37 cellular contexts compared by ENCODE assay signal in the genomic region with DNA sequence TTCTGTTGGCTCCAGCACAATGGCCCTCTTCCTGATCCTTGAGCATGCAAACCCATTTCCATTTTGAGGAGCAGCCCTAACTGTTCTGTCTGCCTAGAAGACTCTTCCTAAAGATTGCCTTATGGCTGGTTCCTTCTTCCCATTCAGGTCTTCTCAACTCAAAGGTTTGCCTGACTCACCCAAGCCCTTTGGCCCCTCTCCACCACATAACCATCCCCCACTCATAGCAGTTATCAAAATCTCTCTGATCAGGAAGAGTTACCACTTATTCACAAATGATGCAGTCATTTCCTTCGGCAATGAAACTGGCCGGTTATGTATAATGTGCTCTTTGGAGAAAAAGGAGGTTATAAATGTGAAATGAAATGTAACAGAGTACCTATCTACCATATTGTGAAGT. TPM values are rescaled to one million over a fixed set of nuclear protein-coding genes. Genes with fewer than 3 reads are reported as not detected.
DNase-seq lines count a peak whose midpoint lies in the region; ATAC-seq, FAIRE-seq and TF ChIP-seq lines count a peak whose summit lies in the region.
"Had no signal": no experiment of that assay in that cellular context is flagged by ENCODE, and none has a peak within 500 bp of the region (broad histone marks: within the 10 kb centered on the region; RNA-seq: fewer than 3 reads in every experiment).

No MANE protein-coding gene starts in this region.

- intact Hi-C loops in PC-3 (cut with micrococcal nuclease) (no loop called here), endothelial cell of umbilical vein (cut with micrococcal nuclease) (no loop called here)

- H4K20me1 ChIP-seq in PC-3 (ENCODE audit: low read length): no peaks in the 10 kb centered on the region
- no peaks in the 10 kb centered on the region for H4K20me1 ChIP-seq in endothelial cell of umbilical vein (replicated peaks; ENCODE audit: control insufficient read depth, extremely low read depth, insufficient read depth, low read length)
- H4K20me1 ChIP-seq: BLaER1; BLaER1 treated with 17β-estradiol and CSF1 and Interleukin-3, amounts not matched to agents 10 nM and 100 nM had no signal

- H3K27me3 Mint-ChIP-seq in activated T-helper 17 cell treated with anti-CD3 and anti-CD28 coated beads, Interleukin-2, amount 50 U/mL, for 72 hours: peaks cover 49% of the 10 kb centered on the region

- no peak for TF ChIP-seq POLR2A in endothelial cell of umbilical vein (IDR thresholded peaks at IDR 0.05; ENCODE audit: low read depth, low read length)

- POLR2A ChIA-PET in PC-3 (lab: Charles Lee; ENCODE audit: unreplicated experiment) (no interaction called here), endothelial cell of umbilical vein (lab: Charles Lee) (no interaction called here)

- no peaks in the 10 kb centered on the region for H3K9me3 ChIP-seq in PC-3 (ENCODE audit: low read length)
- H3K9me3 ChIP-seq in endothelial cell of umbilical vein (replicated peaks; ENCODE audit: control insufficient read depth, insufficient read depth, low read length): no peaks in the 10 kb centered on the region
- H3K9me3 ChIP-seq: A549; BE2C; BLaER1; BLaER1 treated with 17β-estradiol and CSF1 and Interleukin-3, amounts not matched to agents 10 nM and 100 nM; Caco-2 had no signal

- H3K36me3 Mint-ChIP-seq in activated T-helper 17 cell treated with anti-CD3 and anti-CD28 coated beads, Interleukin-2, amount 50 U/mL, for 72 hours (ENCODE audit: low read depth): no peaks in the 10 kb centered on the region
- H3K36me3 Mint-ChIP-seq: CD14-positive monocyte; CD4-positive, alpha-beta memory T cell; CD4-positive, CD25-positive, alpha-beta regulatory T cell; CD8-positive, alpha-beta memory T cell; CD8-positive, alpha-beta T cell had no signal

- no peak overlapping the region for H3K4me3 Mint-ChIP-seq in activated T-helper 17 cell treated with anti-CD3 and anti-CD28 coated beads, Interleukin-2, amount 50 U/mL, for 72 hours
- H3K4me3 Mint-ChIP-seq: B cell; CD4-positive, alpha-beta memory T cell; CD4-positive, alpha-beta T cell; CD4-positive, CD25-positive, alpha-beta regulatory T cell; CD8-positive, alpha-beta memory T cell; CD8-positive, alpha-beta T cell had no signal

- H2AFZ ChIP-seq in PC-3 (ENCODE audit: low read length) (no peak overlapping the region), endothelial cell of umbilical vein (ENCODE audit: low read depth, low read length) (no peak overlapping the region)

- FAIRE-seq in endothelial cell of umbilical vein (lab: Jason Lieb, UNC): no peak
- FAIRE-seq: A204.1, A549, D721Med had no signal

- BruUV-seq in PC-3 (replicated peaks; lab: Mats Ljungman, UMichigan) (no TSS peak), endothelial cell of umbilical vein (replicated peaks; lab: Mats Ljungman, UMichigan) (no TSS peak)

- H3K4me3 ChIP-seq in PC-3 (ENCODE audit: low read length) (no peak overlapping the region), endothelial cell of umbilical vein (replicated peaks in 1 of 3; ENCODE audit: insufficient read depth in 1 of 3, low read depth in 1 of 3, low read length in 3 of 3) (no peak overlapping the region)
- H3K4me3 ChIP-seq: A549; BLaER1; BLaER1 treated with 17β-estradiol and CSF1 and Interleukin-3, amounts not matched to agents 10 nM and 100 nM had no signal

- no peak overlapping the region for H3K27ac Mint-ChIP-seq in activated T-helper 17 cell treated with anti-CD3 and anti-CD28 coated beads, Interleukin-2, amount 50 U/mL, for 72 hours
- H3K27ac Mint-ChIP-seq: B cell; CD14-positive monocyte; CD4-positive, alpha-beta memory T cell; CD4-positive, alpha-beta T cell; CD4-positive, CD25-positive, alpha-beta regulatory T cell; CD8-positive, alpha-beta memory T cell; CD8-positive, alpha-beta T cell had no signal

- H3K9me1 ChIP-seq in endothelial cell of umbilical vein (replicated peaks; ENCODE audit: control insufficient read depth, extremely low read depth, insufficient read depth, low read length): no peaks in the 10 kb centered on the region

- H3K79me2 ChIP-seq in PC-3 (ENCODE audit: low read length) (no peaks in the 10 kb centered on the region), endothelial cell of umbilical vein (ENCODE audit: control insufficient read depth, insufficient read depth, low read length) (no peaks in the 10 kb centered on the region)

- dilution Hi-C loops in endothelial cell of umbilical vein (cut with MboI; ENCODE audit: extremely low pct_ligation_motif_present, low sequenced_read_pairs): no loop called here

- H3K27me3 ChIP-seq in PC-3 (ENCODE audit: low read length): peaks cover 25% of the 10 kb centered on the region; the same call in 1 of the 2 replicates
- peaks cover 20 to 26% of the 10 kb centered on the region in 2 experiments for H3K27me3 ChIP-seq in endothelial cell of umbilical vein (ENCODE audit: control insufficient read depth in 2 of 2, insufficient read depth in 2 of 2, low read length in 2 of 2)
- H3K27me3 ChIP-seq: BLaER1; BLaER1 treated with 17β-estradiol and CSF1 and Interleukin-3, amounts not matched to agents 10 nM and 100 nM had no signal

- no peak for ATAC-seq in PC-3
- no peak for ATAC-seq in HG03139 (IDR thresholded peaks at IDR 0.05; ENCODE audit: unreplicated experiment)
- no peak for ATAC-seq in activated T-helper 17 cell treated with anti-CD3 and anti-CD28 coated beads, Interleukin-2, amount 50 U/mL, for 72 hours (replicated peaks)
- ATAC-seq: A549; CD8-positive, alpha-beta T cell had no signal

- H3K9me3 Mint-ChIP-seq in activated T-helper 17 cell treated with anti-CD3 and anti-CD28 coated beads, Interleukin-2, amount 50 U/mL, for 72 hours: no peaks in the 10 kb centered on the region
- H3K9me3 Mint-ChIP-seq: CD4-positive, alpha-beta T cell; CD8-positive, alpha-beta T cell had no signal

- H3K27ac ChIP-seq in PC-3 (ENCODE audit: low read length) (no peak overlapping the region), endothelial cell of umbilical vein (ENCODE audit: insufficient read depth, low read depth, low read length) (no peak overlapping the region)
- H3K27ac ChIP-seq: 22Rv1; A549; BLaER1; BLaER1 treated with 17β-estradiol and CSF1 and Interleukin-3, amounts not matched to agents 10 nM and 100 nM; C4-2B had no signal

- H3K9me2 ChIP-seq in PC-3 (replicated peaks; ENCODE audit: low read length): no peaks in the 10 kb centered on the region

- H3K36me3 ChIP-seq in PC-3 (ENCODE audit: low read depth, low read length) (no peaks in the 10 kb centered on the region), endothelial cell of umbilical vein (ENCODE audit: control insufficient read depth in 2 of 2, extremely low read depth in 1 of 2, insufficient read depth in 2 of 2, low read length in 2 of 2) (no peaks in the 10 kb centered on the region)
- H3K36me3 ChIP-seq: BE2C; BLaER1; BLaER1 treated with 17β-estradiol and CSF1 and Interleukin-3, amounts not matched to agents 10 nM and 100 nM had no signal

- H3K4me2 ChIP-seq in PC-3 (ENCODE audit: low read length): no peak overlapping the region
- H3K4me2 ChIP-seq in endothelial cell of umbilical vein (ENCODE audit: insufficient read depth, low read length): no peak overlapping the region
- H3K4me2 ChIP-seq: A549; BLaER1; BLaER1 treated with 17β-estradiol and CSF1 and Interleukin-3, amounts not matched to agents 10 nM and 100 nM had no signal

- CTCF ChIA-PET in PC-3 (lab: Charles Lee) (no interaction called here), endothelial cell of umbilical vein (lab: Charles Lee) (no interaction called here)

- peak; percentile 6 for DNase-seq in Daoy (ENCODE audit: low read depth)
- peak; percentile 54 for DNase-seq in HT1080 (ENCODE audit: low read depth)
- DNase-seq in PC-3: peak; percentile 51
- DNase-seq in endothelial cell of umbilical vein (ENCODE audit: low read depth, low spot score): no peak
- no peak for DNase-seq in mesenteric fat pad (ENCODE audit: low spot score)
- no peak for DNase-seq in activated CD4-positive, alpha-beta T cell treated with anti-CD3 and anti-CD28 coated beads, Interleukin-2, amount 50 U/mL, for 48 hours
- DNase-seq: 8988T; ACHN; AML-193; BE2C; C1 segment of cervical spinal cord; Caco-2; Calu3; CD4-positive, alpha-beta memory T cell; CD4-positive, alpha-beta T cell; CD4-positive, CD25-positive, alpha-beta regulatory T cell; CD8-positive, alpha-beta memory T cell; CD8-positive, alpha-beta T cell; COR-L47; DMS 273 treated with DMSO at 0.1 percent for 48 hours; DMS153; DMS53; DMS79; DMS79 treated with DMSO at 0.1 percent for 48 hours; DND-41; EL had no signal

- no peaks in the 10 kb centered on the region for H3K4me1 ChIP-seq in PC-3 (ENCODE audit: insufficient read depth, low read length)
- no peaks in the 10 kb centered on the region for H3K4me1 ChIP-seq in endothelial cell of umbilical vein (ENCODE audit: control insufficient read depth, extremely low read depth, insufficient read depth, low read length)
- H3K4me1 ChIP-seq: A549; BE2C; BLaER1; BLaER1 treated with 17β-estradiol and CSF1 and Interleukin-3, amounts not matched to agents 10 nM and 100 nM; Caco-2 had no signal

- no peaks in the 10 kb centered on the region for H3F3A ChIP-seq in PC-3 (ENCODE audit: low read length, unreplicated experiment)

- TF ChIP-seq CTCF in PC-3 (conservative IDR thresholded peaks at IDR 0.05; ENCODE audit: low read depth, low read length): no peak
- no peak for TF ChIP-seq CTCF in endothelial cell of umbilical vein (IDR thresholded peaks at IDR 0.05; ENCODE audit: extremely low read depth in 1 of 2, insufficient read depth in 1 of 2, low read depth in 1 of 2, low read length in 2 of 2)

- H3K9ac ChIP-seq in PC-3 (ENCODE audit: low read length) (no peak overlapping the region), endothelial cell of umbilical vein (replicated peaks; ENCODE audit: extremely low read depth, insufficient read depth, low read length) (no peak overlapping the region)
- H3K9ac ChIP-seq: BLaER1; BLaER1 treated with 17β-estradiol and CSF1 and Interleukin-3, amounts not matched to agents 10 nM and 100 nM had no signal

- no peaks in the 10 kb centered on the region for H3K4me1 Mint-ChIP-seq in activated T-helper 17 cell treated with anti-CD3 and anti-CD28 coated beads, Interleukin-2, amount 50 U/mL, for 72 hours
- H3K4me1 Mint-ChIP-seq: B cell; CD14-positive monocyte; CD4-positive, alpha-beta memory T cell; CD4-positive, CD25-positive, alpha-beta regulatory T cell; CD8-positive, alpha-beta memory T cell had no signal

RNA-seq across cellular contexts. Expression of a gene that starts 8.9 kb away (rescaled TPM):
- total RNA-seq in Daoy (2014; rRNA removed; shearing (Covaris generic)): 0.29 TPM in 1 of 2 replicates, not detected in the other
- 0.19 TPM in 1 of 2 replicates, not detected in the other for total RNA-seq in HT1080 (2014; rRNA removed; shearing (Covaris generic))
- polyA plus RNA-seq in HT1080 (2015; cell fraction: cytosol; rRNA removed): 0.17 TPM in 1 of 2 replicates, not detected in the other
- polyA plus RNA-seq in HT1080 (2015; cell fraction: nucleus; rRNA removed): 0.12 TPM in 1 of 2 replicates, not detected in the other
- not detected in 2 replicates for total RNA-seq in PC-3 (2014; rRNA removed)
- not detected in 2 replicates for total RNA-seq in endothelial cell of umbilical vein
- 0.08 and 0.10 TPM in 2 replicates for polyA plus RNA-seq in endothelial cell of umbilical vein
- 0.08 TPM in 2 replicates for polyA plus RNA-seq in endothelial cell of umbilical vein (2011; cell fraction: cytosol; rRNA removed)
- polyA plus RNA-seq in endothelial cell of umbilical vein (2011; cell fraction: nucleus; rRNA removed): 0.10 TPM in 1 of 2 replicates, not detected in the other
- polyA plus RNA-seq in endothelial cell of umbilical vein (2012): 0.08 TPM in 1 of 2 replicates, not detected in the other
- 0.10 and 0.36 TPM in 2 replicates for polyA minus RNA-seq in endothelial cell of umbilical vein
- polyA minus RNA-seq in endothelial cell of umbilical vein (2011; cell fraction: cytosol; rRNA and poly(A)+ RNA removed): not detected
- 0.14 TPM in 1 of 2 replicates, not detected in the other for polyA minus RNA-seq in endothelial cell of umbilical vein (2011; cell fraction: nucleus; rRNA and poly(A)+ RNA removed)
- not detected for total RNA-seq in mesenteric fat pad
- total RNA-seq in activated T-helper 17 cell treated with anti-CD3 and anti-CD28 coated beads, Interleukin-2, amount 50 U/mL, for 72 hours: not detected
- total RNA-seq: B cell; Caco-2; CD4-positive, alpha-beta memory T cell had no signal
- polyA plus RNA-seq: CD14-positive monocyte; CD4-positive, alpha-beta memory T cell; CD4-positive, CD25-positive, alpha-beta regulatory T cell; CD8-positive, alpha-beta memory T cell had no signal

Comparison
In these comparisons a context has a peak if more than half of its experiments do, and no peak if none do; other contexts are left out.
1. DNase-seq: peak in Daoy (single experiment), HT1080 (single experiment) and PC-3 (single experiment); none in endothelial cell of umbilical vein (single experiment), mesenteric fat pad (single experiment) and activated CD4-positive, alpha-beta T cell treated with anti-CD3 and anti-CD28 coated beads, Interleukin-2, amount 50 U/mL, for 48 hours (0 of 2).